Comparison of ENCODE assay signal across 21 cellular contexts in the genomic region with DNA sequence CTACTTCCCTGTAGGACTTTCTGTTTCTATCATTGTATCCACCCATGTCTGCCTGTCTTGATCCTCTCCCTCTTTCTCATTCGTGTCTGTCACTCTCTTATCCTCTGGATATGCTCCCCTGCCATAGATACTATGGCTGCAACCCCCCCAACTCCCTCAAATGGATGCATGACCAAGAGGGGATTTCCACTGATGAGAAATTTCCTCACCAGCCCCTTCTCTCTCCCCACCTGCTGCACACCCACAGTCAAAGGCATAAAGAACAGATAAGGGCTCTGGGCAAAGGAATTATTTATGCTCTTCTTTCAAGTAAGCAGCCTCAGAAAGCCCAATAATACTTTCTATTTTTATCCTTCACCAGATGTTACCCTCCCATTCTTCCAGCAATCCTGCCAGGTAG.
"Had no signal": no experiment of that assay in that cellular context is flagged by ENCODE, and none has a peak within 500 bp of the region (broad histone marks: within the 10 kb centered on the region; RNA-seq: fewer than 3 reads in every experiment).

No MANE protein-coding gene starts in this region.

- ATAC-seq: activated CD4-positive, CD25-positive, alpha-beta regulatory T cell treated with anti-CD3 and anti-CD28 coated beads, Interleukin-2, amount 50 U/mL, for 24 hours; activated T-cell treated with anti-CD3 and anti-CD28 coated beads, Interleukin-2, amount 50 U/mL, for 72 hours; foreskin keratinocyte; left lung; T-helper 17 cell had no signal

- DNase-seq: activated CD4-positive, alpha-beta memory T cell treated with anti-CD3 and anti-CD28 coated beads, Interleukin-2, amount 10 ng/mL, durations not matched to agents 7 days and 5 days; activated CD4-positive, alpha-beta T cell treated with anti-CD3 and anti-CD28 coated beads, Interleukin-2, amount 10 ng/mL, durations not matched to agents 24 days and 14 days; activated effector memory CD4-positive, alpha-beta T cell treated with Interleukin-2 at 50 U/mL for 16 hours; activated naive CD4-positive, alpha-beta T cell treated with anti-CD3 and anti-CD28 coated beads, Interleukin-2, amount 50 U/mL, for 16 hours; activated T-cell treated with anti-CD3 and anti-CD28 coated beads, Interleukin-2, amount 50 U/mL, for 72 hours; anterior cingulate cortex; brain microvascular endothelial cell; caudate nucleus; effector CD4-positive, alpha-beta T cell; erythroblast; foreskin keratinocyte; immature natural killer cell; left lung; naive B cell; ovary; stimulated activated CD4-positive, alpha-beta T cell treated with anti-CD3 and anti-CD28 coated beads, Interleukin-4, amount 100 ng/mL, for 1 hour; stimulated activated naive CD4-positive, alpha-beta T cell treated with Interleukin-2 at 50 U/mL for 16 hours; T-helper 17 cell; upper lobe of left lung had no signal

- H3K27ac Mint-ChIP-seq: activated CD4-positive, alpha-beta memory T cell treated with anti-CD3 and anti-CD28 coated beads, Interleukin-2, amount 10 ng/mL, durations not matched to agents 7 days and 5 days; activated CD4-positive, alpha-beta T cell treated with anti-CD3 and anti-CD28 coated beads, Interleukin-2, amount 10 ng/mL, durations not matched to agents 24 days and 14 days; activated T-cell treated with anti-CD3 and anti-CD28 coated beads, Interleukin-2, amount 50 U/mL, for 72 hours; dendritic cell treated with granulocyte-macrophage colony-stimulating factor and Interleukin-4, amounts not matched to agents 40 ng/mL and 50 ng/mL, for 4 days; immature natural killer cell; T-helper 17 cell had no signal

- H3K9me3 Mint-ChIP-seq: activated CD4-positive, alpha-beta memory T cell treated with anti-CD3 and anti-CD28 coated beads, Interleukin-2, amount 10 ng/mL, durations not matched to agents 7 days and 5 days; activated CD4-positive, alpha-beta T cell treated with anti-CD3 and anti-CD28 coated beads, Interleukin-2, amount 10 ng/mL, durations not matched to agents 24 days and 14 days; activated T-cell treated with anti-CD3 and anti-CD28 coated beads, Interleukin-2, amount 50 U/mL, for 72 hours; dendritic cell treated with granulocyte-macrophage colony-stimulating factor and Interleukin-4, amounts not matched to agents 40 ng/mL and 50 ng/mL, for 4 days; immature natural killer cell had no signal

- H3K36me3 Mint-ChIP-seq: immature natural killer cell, naive B cell had no signal

- H3K4me3 Mint-ChIP-seq: activated CD4-positive, alpha-beta memory T cell treated with anti-CD3 and anti-CD28 coated beads, Interleukin-2, amount 10 ng/mL, durations not matched to agents 7 days and 5 days; activated CD4-positive, alpha-beta T cell treated with anti-CD3 and anti-CD28 coated beads, Interleukin-2, amount 10 ng/mL, durations not matched to agents 24 days and 14 days; activated T-cell treated with anti-CD3 and anti-CD28 coated beads, Interleukin-2, amount 50 U/mL, for 72 hours; dendritic cell treated with granulocyte-macrophage colony-stimulating factor and Interleukin-4, amounts not matched to agents 40 ng/mL and 50 ng/mL, for 4 days; immature natural killer cell; naive B cell; T-helper 17 cell had no signal

- H3K4me1 Mint-ChIP-seq: activated CD4-positive, alpha-beta memory T cell treated with anti-CD3 and anti-CD28 coated beads, Interleukin-2, amount 10 ng/mL, durations not matched to agents 7 days and 5 days; activated CD4-positive, alpha-beta T cell treated with anti-CD3 and anti-CD28 coated beads, Interleukin-2, amount 10 ng/mL, durations not matched to agents 24 days and 14 days; immature natural killer cell; T-helper 17 cell had no signal
